11 cellular contexts compared by ENCODE assay signal in genomic region chr11:57980201-57980600, GRCh38. TPM values are rescaled to one million over a fixed set of nuclear protein-coding genes. Genes with fewer than 3 reads are reported as not detected.
"Had no signal": no experiment of that assay in that cellular context is flagged by ENCODE, and none has a peak within 500 bp of the region (broad histone marks: within the 10 kb centered on the region; RNA-seq: fewer than 3 reads in every experiment).

No MANE protein-coding gene starts in this region.

- DNase-seq: GOT3, H7, HFFc6, KBM-7 had no signal

- H3K9me3 ChIP-seq: HAP-1 had no signal

- ATAC-seq: HCT116 had no signal

- H3K4me3 ChIP-seq: GM23248, HAP-1 had no signal

- H2AFZ ChIP-seq: GM23248 had no signal

- H3K27ac ChIP-seq: GM23248, HL-60 had no signal

- H3K4me1 ChIP-seq: HAP-1 had no signal

- H3K9ac ChIP-seq: GM23248 had no signal

- H3K36me3 ChIP-seq: HAP-1 had no signal

RNA-seq across cellular contexts. Expression of gene OR9Q1, which starts 43.5 kb away (rescaled TPM):
- total RNA-seq: GM23248, H4, H7, HFFc6, HT1080 had no signal
- polyA plus RNA-seq: GM23248, IgD-negative memory B cell had no signal

RNA-seq across cellular contexts. Expression of gene OR6Q1, which starts 50.6 kb away (rescaled TPM):
- total RNA-seq: GM23248, H4, H7, HFFc6, HT1080 had no signal
- polyA plus RNA-seq: GM23248, IgD-negative memory B cell had no signal
